Comparison of ENCODE assay signal across 8 cellular contexts in the genomic region with DNA sequence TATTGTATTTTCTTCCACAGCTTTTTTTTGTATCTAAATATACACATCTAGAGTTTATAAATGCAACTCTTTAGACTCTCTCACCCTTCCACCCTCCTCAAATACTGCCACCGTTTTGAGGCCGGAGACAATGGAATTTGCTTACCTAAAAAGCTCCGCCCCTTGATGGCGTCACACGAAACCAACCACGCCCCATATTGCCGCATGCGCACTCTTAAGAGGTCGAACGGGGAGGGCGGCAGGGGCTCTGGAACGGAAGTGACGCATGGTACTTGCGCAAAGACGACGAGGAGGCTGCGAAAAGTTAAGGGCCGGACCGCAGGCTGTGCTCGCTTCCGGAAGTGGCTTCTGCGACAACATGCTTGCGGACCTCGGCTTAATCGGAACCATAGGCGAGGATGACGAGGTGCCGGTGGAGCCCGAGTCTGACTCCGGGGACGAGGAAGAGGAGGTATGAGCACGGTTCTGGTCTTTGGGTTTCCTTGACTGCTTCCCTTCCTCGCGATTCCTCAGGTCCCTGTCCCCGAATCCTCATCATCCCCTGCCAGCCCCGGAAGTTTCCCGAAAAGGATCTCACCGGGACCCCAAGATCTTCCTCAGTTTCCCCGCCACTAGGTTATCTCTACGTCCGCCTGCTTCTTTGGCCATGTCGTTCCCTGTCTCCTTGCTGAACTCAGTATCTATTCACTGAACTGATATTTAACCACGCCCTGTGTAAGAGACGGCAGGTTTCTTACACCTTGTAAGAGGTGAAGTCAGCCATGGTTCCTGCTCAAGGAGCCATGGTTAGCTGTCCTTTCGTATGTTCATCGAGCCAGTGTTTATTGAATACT. TPM values are rescaled to one million over a fixed set of nuclear protein-coding genes. Genes with fewer than 3 reads are reported as not detected.
DNase-seq lines count a peak whose midpoint lies in the region; ATAC-seq and TF ChIP-seq lines count a peak whose summit lies in the region.

A gene with protein sequence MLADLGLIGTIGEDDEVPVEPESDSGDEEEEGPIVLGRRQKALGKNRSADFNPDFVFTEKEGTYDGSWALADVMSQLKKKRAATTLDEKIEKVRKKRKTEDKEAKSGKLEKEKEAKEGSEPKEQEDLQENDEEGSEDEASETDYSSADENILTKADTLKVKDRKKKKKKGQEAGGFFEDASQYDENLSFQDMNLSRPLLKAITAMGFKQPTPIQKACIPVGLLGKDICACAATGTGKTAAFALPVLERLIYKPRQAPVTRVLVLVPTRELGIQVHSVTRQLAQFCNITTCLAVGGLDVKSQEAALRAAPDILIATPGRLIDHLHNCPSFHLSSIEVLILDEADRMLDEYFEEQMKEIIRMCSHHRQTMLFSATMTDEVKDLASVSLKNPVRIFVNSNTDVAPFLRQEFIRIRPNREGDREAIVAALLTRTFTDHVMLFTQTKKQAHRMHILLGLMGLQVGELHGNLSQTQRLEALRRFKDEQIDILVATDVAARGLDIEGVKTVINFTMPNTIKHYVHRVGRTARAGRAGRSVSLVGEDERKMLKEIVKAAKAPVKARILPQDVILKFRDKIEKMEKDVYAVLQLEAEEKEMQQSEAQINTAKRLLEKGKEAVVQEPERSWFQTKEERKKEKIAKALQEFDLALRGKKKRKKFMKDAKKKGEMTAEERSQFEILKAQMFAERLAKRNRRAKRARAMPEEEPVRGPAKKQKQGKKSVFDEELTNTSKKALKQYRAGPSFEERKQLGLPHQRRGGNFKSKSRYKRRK (plus strand): TSS at position 326 of the 833 bp plus-strand sequence. CDS start 33 bp downstream, at position 359.

- peak; percentile 89 for ATAC-seq in GM18868 (IDR thresholded peaks at IDR 0.05; ENCODE audit: unreplicated experiment)
- ATAC-seq in HG03108 (IDR thresholded peaks at IDR 0.05; ENCODE audit: unreplicated experiment): peak; percentile 86

- POLR2A ChIA-PET in A673 (lab: Charles Lee; ENCODE audit: low non-redundant PET): interaction anchor here (0.5 to 0.7 kb wide), 4 partner anchors 27 to 331 kb away, joined by 5 to 13 read pairs (median 8); no protein-coding TSS in a partner anchor

- TSS peak; percentile 78 for BruUV-seq in A673 (replicated peaks; lab: Mats Ljungman, UMichigan)

- H3K9ac ChIP-seq in skeletal muscle tissue (ENCODE audit: low read depth in 1 of 3, low read length in 3 of 3): peak within 1 kb of the TSS; percentile 88 to 92 (median 90)

- peak; percentile 69 for TF ChIP-seq POLR2A in breast epithelium (IDR thresholded peaks at IDR 0.05)

- H3K9me3 ChIP-seq in A673 (ENCODE audit: low read depth, low read length, poor library complexity, severe bottlenecking) (no peaks in the 10 kb centered on the region), breast epithelium (no peaks in the 10 kb centered on the region), iPS-18c (ENCODE audit: control insufficient read depth, insufficient read depth, low read length) (no peaks in the 10 kb centered on the region), skeletal muscle tissue (ENCODE audit: control insufficient read depth in 3 of 3, low read length in 3 of 3) (no peaks in the 10 kb centered on the region)

- TF ChIP-seq CTCF in A673 (conservative IDR thresholded peaks at IDR 0.05; ENCODE audit: low read depth, low read length): no peak
- TF ChIP-seq CTCF in VCaP (conservative IDR thresholded peaks at IDR 0.05): no peak
- no peak for TF ChIP-seq CTCF in breast epithelium (IDR thresholded peaks at IDR 0.05)

- H3K4me3 ChIP-seq in A673 (ENCODE audit: low read depth, low read length, poor library complexity, severe bottlenecking) (peak within 1 kb of the TSS; percentile 75), breast epithelium (peak within 1 kb of the TSS; percentile 69 to 79 (median 77)), iPS-18c (ENCODE audit: insufficient read depth, low read depth, low read length) (peak within 1 kb of the TSS; percentile 70), skeletal muscle tissue (ENCODE audit: low read length in 3 of 3) (peak within 1 kb of the TSS; percentile 97 to 99 (median 98))

- CTCF ChIA-PET in A673 (lab: Charles Lee): interaction anchor here (0.6 to 0.8 kb wide), 7 partner anchors 14 to 696 kb away, joined by 3 to 14 read pairs (median 6); partner anchors contain the start of gene SPATA2

- intact Hi-C loops in A673 (cut with micrococcal nuclease; ENCODE audit: unreplicated experiment) (no loop called here), breast epithelium (cut with DNase I; ENCODE audit: low total_unique reads) (no loop called here)

- H3K27ac ChIP-seq in A673 (ENCODE audit: low read depth, low read length, poor library complexity, severe bottlenecking): peak within 1 kb of the TSS; percentile 79
- H3K27ac ChIP-seq in VCaP: peak within 1 kb of the TSS; percentile 90
- peak within 1 kb of the TSS; percentile 90 to 93 for H3K27ac ChIP-seq in breast epithelium
- peak within 1 kb of the TSS; percentile 85 for H3K27ac ChIP-seq in skeletal muscle tissue (ENCODE audit: low read depth, low read length)

- H3K4me1 ChIP-seq in A673 (ENCODE audit: insufficient read depth, low read length, poor library complexity, severe bottlenecking): peaks cover 13% of the 10 kb centered on the region
- peaks cover 3 to 7% of the 10 kb centered on the region in 2 donors for H3K4me1 ChIP-seq in breast epithelium
- peaks cover 11 to 15% (median 12%) of the 10 kb centered on the region in 3 donors for H3K4me1 ChIP-seq in skeletal muscle tissue (ENCODE audit: control insufficient read depth in 3 of 3, insufficient read depth in 3 of 3, low read length in 3 of 3)

- H3K36me3 ChIP-seq in A673 (ENCODE audit: insufficient read depth, low read length, poor library complexity, severe bottlenecking) (peaks cover 22% of the 10 kb centered on the region), breast epithelium (no peaks in the 10 kb centered on the region), skeletal muscle tissue (ENCODE audit: control insufficient read depth in 3 of 3, insufficient read depth in 3 of 3, low read length in 3 of 3) (peaks cover 16 to 23% (median 18%) of the 10 kb centered on the region in 3 donors)

- DNase-seq in A673 (ENCODE audit: low spot score): peak; percentile 99
- peak; percentile 99 for DNase-seq in NCI-H2196 treated with DMSO at 0.1 percent for 48 hours (lab: John Stamatoyannopoulos, UW; ENCODE audit: unreplicated experiment)
- peak; percentile 97 to 98 for DNase-seq in breast epithelium (ENCODE audit: low spot score in 2 of 2)

- H3K27me3 ChIP-seq in A673 (replicated peaks; ENCODE audit: insufficient read depth, low read depth, low read length, poor library complexity) (no peaks in the 10 kb centered on the region), breast epithelium (no peaks in the 10 kb centered on the region), skeletal muscle tissue (ENCODE audit: control insufficient read depth in 3 of 3, insufficient read depth in 3 of 3, low read length in 3 of 3) (no peaks in the 10 kb centered on the region)

RNA-seq across cellular contexts. Expression of the gene that starts here (rescaled TPM):
- total RNA-seq in A673 (2021) (62.4 and 62.9 TPM in 2 replicates), breast epithelium (10 to 100 TPM; 28.5 to 35.1 (median 34.8) TPM), skeletal muscle tissue (13.0 TPM)

Comparison
In these comparisons a context has a peak if more than half of its experiments do, and no peak if none do; other contexts are left out.
1. Peak in every context shown above with its lines: DNase-seq, ATAC-seq, H3K4me3 ChIP-seq and H3K27ac ChIP-seq.